Comparison of ENCODE assay signal across 6 cellular contexts in the genomic region with DNA sequence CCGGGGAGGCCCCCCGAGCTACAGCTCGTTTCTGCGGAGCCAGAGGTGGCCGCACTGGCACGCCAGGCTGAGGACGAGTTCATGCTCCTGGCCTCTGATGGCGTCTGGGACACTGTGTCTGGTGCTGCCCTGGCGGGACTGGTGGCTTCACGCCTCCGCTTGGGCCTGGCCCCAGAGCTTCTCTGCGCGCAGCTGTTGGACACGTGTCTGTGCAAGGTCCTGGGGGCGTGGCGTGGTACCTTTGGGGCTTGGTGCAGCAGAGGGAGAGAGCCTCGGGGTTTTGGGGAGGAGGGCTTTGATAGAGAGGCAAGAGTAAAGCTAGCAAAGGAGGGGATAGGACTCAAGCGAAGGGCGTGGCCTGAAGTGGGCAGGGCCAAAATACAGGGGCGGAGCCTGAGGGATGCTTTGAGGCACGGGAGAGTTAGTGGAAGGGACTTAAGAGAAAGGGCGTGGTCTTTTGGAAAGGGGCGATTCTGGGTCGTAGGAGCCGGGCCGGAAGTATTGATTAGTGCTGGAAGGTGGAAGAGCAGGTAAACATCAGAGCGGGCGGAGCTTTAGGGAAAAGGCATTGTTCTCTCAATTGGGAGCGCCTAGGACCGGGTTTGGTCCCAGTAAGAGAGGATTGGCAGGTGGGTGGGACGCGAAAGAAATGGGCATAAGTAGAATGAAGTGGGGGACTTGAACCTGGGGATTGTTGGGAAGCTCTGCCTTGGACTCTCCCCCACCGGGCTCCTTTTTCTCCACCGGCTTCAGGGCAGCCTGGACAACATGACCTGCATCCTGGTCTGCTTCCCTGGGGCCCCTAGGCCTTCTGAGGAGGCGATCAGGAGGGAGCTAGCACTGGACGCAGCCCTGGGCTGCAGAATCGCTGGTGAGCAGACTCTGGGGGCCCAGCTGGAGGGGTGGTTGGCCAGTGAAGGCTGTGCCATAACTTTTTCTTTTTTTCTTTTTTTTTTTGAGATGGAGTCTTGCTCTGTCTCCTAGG. TPM values are rescaled to one million over a fixed set of nuclear protein-coding genes. Genes with fewer than 3 reads are reported as not detected.
DNase-seq lines count a peak whose midpoint lies in the region; ATAC-seq, FAIRE-seq and TF ChIP-seq lines count a peak whose summit lies in the region.

No MANE protein-coding gene starts in this region.

- TF ChIP-seq CTCF in SK-N-SH (IDR thresholded peaks at IDR 0.05) (no peak), endodermal cell (conservative IDR thresholded peaks at IDR 0.05) (no peak)

- H3K4me3 ChIP-seq in SK-N-SH (ENCODE audit: low read depth in 2 of 2, low read length in 1 of 2) (no peak overlapping the region), endodermal cell (ENCODE audit: low read length) (peak overlapping the region; percentile 17)

- ATAC-seq in HG02623 (IDR thresholded peaks at IDR 0.05; ENCODE audit: unreplicated experiment): no peak

- 46% methylated on average over 33 of the region's 37 CpGs for WGBS in SK-N-SH (ENCODE audit: low lambda C conversion rate)
- 16 to 23% methylated on average over 23 to 37 of the region's 37 CpGs for WGBS in endodermal cell (ENCODE audit: insufficient coverage in 1 of 2, insufficient read length in 1 of 2), 2 experiments

- no peak overlapping the region for H3K4me2 ChIP-seq in SK-N-SH

- H3K9me3 Mint-ChIP-seq in endodermal cell: no peaks in the 10 kb centered on the region

- H3F3A ChIP-seq in SK-N-SH (replicated peaks; ENCODE audit: insufficient read depth): peaks cover 5% of the 10 kb centered on the region

- no peak for TF ChIP-seq POLR2A in GM12891 (IDR thresholded peaks at IDR 0.05; ENCODE audit: low read depth, low read length)

- H4K20me1 ChIP-seq in SK-N-SH (ENCODE audit: insufficient read depth): peaks cover 13% of the 10 kb centered on the region; the same call in 1 of the 2 replicates

- H3K36me3 Mint-ChIP-seq in endodermal cell (ENCODE audit: low read depth): peaks cover 3% of the 10 kb centered on the region

- peak overlapping the region; percentile 32 for H3K4me3 Mint-ChIP-seq in endodermal cell

- H3K27ac Mint-ChIP-seq in endodermal cell: no peak overlapping the region

- H3K4me1 ChIP-seq in SK-N-SH (ENCODE audit: control insufficient read depth in 1 of 2, insufficient read depth in 2 of 2, low read depth in 1 of 2, low read length in 1 of 2) (peaks cover 3 to 16% of the 10 kb centered on the region in 2 experiments; a peak in 2 of 4 replicates), endodermal cell (ENCODE audit: control insufficient read depth, insufficient read depth, low read length) (no peaks in the 10 kb centered on the region)

- H3K79me2 ChIP-seq in SK-N-SH (ENCODE audit: insufficient read depth): no peaks in the 10 kb centered on the region

- no peaks in the 10 kb centered on the region for H3K9me3 ChIP-seq in SK-N-SH
- no peaks in the 10 kb centered on the region for H3K9me3 ChIP-seq in endodermal cell (ENCODE audit: control insufficient read depth, low read length)

- TF ChIP-seq RAD21 in SK-N-SH (IDR thresholded peaks at IDR 0.05; ENCODE audit: low read length): no peak

- CTCF ChIA-PET in SK-N-SH (lab: Yijun Ruan, JAX): interaction anchor here (0.7 to 7.8 kb wide), 6 partner anchors 9 to 1229 kb away, joined by 3 to 97 read pairs (median 8); no protein-coding TSS in a partner anchor

- FAIRE-seq in GM12891 (lab: Jason Lieb, UNC): peak; percentile 72

- H3K27me3 Mint-ChIP-seq in endodermal cell (ENCODE audit: insufficient read depth): peaks cover 58% of the 10 kb centered on the region

- H3K27me3 ChIP-seq in SK-N-SH (ENCODE audit: insufficient read depth): no peaks in the 10 kb centered on the region
- H3K27me3 ChIP-seq in endodermal cell (ENCODE audit: control insufficient read depth, insufficient read depth, low read length, poor library complexity, severe bottlenecking): peaks cover 28% of the 10 kb centered on the region

- POLR2A ChIA-PET in SK-N-SH (lab: Yijun Ruan, JAX): interaction anchor here (1.1 kb wide), 1 partner anchor 14 kb away, joined by 3 read pairs; no protein-coding TSS in a partner anchor

- H3K36me3 ChIP-seq in SK-N-SH (replicated peaks in 1 of 2; ENCODE audit: control insufficient read depth in 1 of 2, insufficient read depth in 2 of 2, low read length in 1 of 2) (no peaks in the 10 kb centered on the region), endodermal cell (ENCODE audit: control insufficient read depth, insufficient read depth, low read length) (no peaks in the 10 kb centered on the region)

- H3K27ac ChIP-seq in SK-N-SH (ENCODE audit: low read depth in 2 of 2, low read length in 1 of 2) (no peak overlapping the region), endodermal cell (ENCODE audit: low read depth, low read length) (no peak overlapping the region)

- H2AFZ ChIP-seq in SK-N-SH (ENCODE audit: low read depth): no peak overlapping the region

- H3K9me2 ChIP-seq in SK-N-SH: no peaks in the 10 kb centered on the region

- DNase-seq in GM12891 (ENCODE audit: insufficient read length, low spot score) (no peak), SK-N-SH (peak; percentile 62), endodermal cell (peak; percentile 98), SKM-1 (lab: John Stamatoyannopoulos, UW; ENCODE audit: unreplicated experiment) (no peak)
- peak; percentile 80 for DNase-seq in stimulated activated CD4-positive, alpha-beta T cell treated with anti-CD3 and anti-CD28 coated beads, Interleukin-1b, Interleukin-23, amount 100 ng/mL, for 48 hours

- H3K9ac ChIP-seq in SK-N-SH: no peak overlapping the region
- H3K9ac ChIP-seq in endodermal cell (ENCODE audit: extremely low read depth, low read length, poor library complexity, severe bottlenecking): no peak overlapping the region

- H3K4me1 Mint-ChIP-seq in endodermal cell: peaks cover 8% of the 10 kb centered on the region

- no peak for TF ChIP-seq EP300 in SK-N-SH (IDR thresholded peaks at IDR 0.05; ENCODE audit: borderline replicate concordance in 1 of 2, low read depth in 1 of 2, low read length in 1 of 2)

TF ChIP-seq in GM12891, 5 proteins besides CTCF, POLR2A, EP300 and RAD21:
- TF ChIP-seq PAX5 (IDR thresholded peaks at IDR 0.05; ENCODE audit: insufficient read depth, low read length, severe bottlenecking): no peak
- no peak for TF ChIP-seq POLR2AphosphoS5 (IDR thresholded peaks at IDR 0.05; ENCODE audit: low read depth, low read length)
- TF ChIP-seq POU2F2 (IDR thresholded peaks at IDR 0.05; ENCODE audit: low read depth, low read length): no peak
- no peak for TF ChIP-seq SPI1 (IDR thresholded peaks at IDR 0.05; ENCODE audit: low read depth, low read length)
- no peak for TF ChIP-seq TAF1 (IDR thresholded peaks at IDR 0.05; ENCODE audit: low read depth, low read length)

TF ChIP-seq in SK-N-SH, 30 proteins besides CTCF, POLR2A, EP300 and RAD21:
- TF ChIP-seq, protein P1, sequence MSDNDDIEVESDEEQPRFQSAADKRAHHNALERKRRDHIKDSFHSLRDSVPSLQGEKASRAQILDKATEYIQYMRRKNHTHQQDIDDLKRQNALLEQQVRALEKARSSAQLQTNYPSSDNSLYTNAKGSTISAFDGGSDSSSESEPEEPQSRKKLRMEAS (IDR thresholded peaks at IDR 0.05; ENCODE audit: low read depth): peak; percentile 81
- TF ChIP-seq NRF1 (IDR thresholded peaks at IDR 0.05; ENCODE audit: low read depth, low read length): no peak
- 0 out of 2 replicates have a peak, but pooled peaks have one; percentile 51 for TF ChIP-seq MXI1 (IDR thresholded peaks at IDR 0.05; ENCODE audit: low read depth, low read length)

RNA-seq across cellular contexts. Expression of gene PPM1N, which starts 1.2 kb away (rescaled TPM):
- polyA plus RNA-seq in GM12891 (2012; ENCODE audit: low read depth, missing spikeins): 1.4 TPM
- 10.3 and 10.9 TPM in 2 replicates for polyA plus RNA-seq in SK-N-SH (2012; rRNA removed)
- polyA plus RNA-seq in SK-N-SH (2012; cell fraction: cytosol; rRNA removed): 6.8 and 8.2 TPM in 2 replicates
- 19.9 and 24.3 TPM in 2 replicates for polyA plus RNA-seq in SK-N-SH (2012; cell fraction: nucleus; rRNA removed)
- 1 to 10 TPM; 3.2 to 3.5 TPM for total RNA-seq in endodermal cell
- polyA plus RNA-seq in endodermal cell (2013, experiment 1 of 2): 2.6 TPM
- polyA plus RNA-seq in endodermal cell (2013, experiment 2 of 2): 1.9 TPM

RNA-seq across cellular contexts. Expression of gene RTN2, which starts 2.6 kb away (rescaled TPM):
- polyA plus RNA-seq in GM12891 (2012; ENCODE audit: low read depth, missing spikeins): 5.6 TPM
- polyA plus RNA-seq in SK-N-SH (2012; rRNA removed): 6.8 and 7.0 TPM in 2 replicates
- 4.3 and 6.8 TPM in 2 replicates for polyA plus RNA-seq in SK-N-SH (2012; cell fraction: cytosol; rRNA removed)
- polyA plus RNA-seq in SK-N-SH (2012; cell fraction: nucleus; rRNA removed): 8.6 and 11.9 TPM in 2 replicates
- total RNA-seq in endodermal cell: 10 to 100 TPM; 15.7 to 18.5 TPM
- 23.8 TPM for polyA plus RNA-seq in endodermal cell (2013, experiment 1 of 2)
- 25.9 TPM for polyA plus RNA-seq in endodermal cell (2013, experiment 2 of 2)

RNA-seq across cellular contexts. Expression of gene VASP, which starts 7.8 kb away (rescaled TPM):
- 65.6 TPM for polyA plus RNA-seq in GM12891 (2012; ENCODE audit: low read depth, missing spikeins)
- 31.6 and 37.8 TPM in 2 replicates for polyA plus RNA-seq in SK-N-SH (2012; rRNA removed)
- polyA plus RNA-seq in SK-N-SH (2012; cell fraction: cytosol; rRNA removed): 26.2 and 30.0 TPM in 2 replicates
- 54.0 and 62.4 TPM in 2 replicates for polyA plus RNA-seq in SK-N-SH (2012; cell fraction: nucleus; rRNA removed)
- 100 to 1,000 TPM; 134 to 144 TPM for total RNA-seq in endodermal cell
- polyA plus RNA-seq in endodermal cell (2013, experiment 1 of 2): 54.2 TPM
- 55.2 TPM for polyA plus RNA-seq in endodermal cell (2013, experiment 2 of 2)

RNA-seq across cellular contexts. Expression of gene FOSB, which starts 31.7 kb away (rescaled TPM):
- 6.5 TPM for polyA plus RNA-seq in GM12891 (2012; ENCODE audit: low read depth, missing spikeins)
- 38.4 and 78.2 TPM in 2 replicates for polyA plus RNA-seq in SK-N-SH (2012; rRNA removed)
- 19.6 and 23.8 TPM in 2 replicates for polyA plus RNA-seq in SK-N-SH (2012; cell fraction: cytosol; rRNA removed)
- 377 and 391 TPM in 2 replicates for polyA plus RNA-seq in SK-N-SH (2012; cell fraction: nucleus; rRNA removed)
- total RNA-seq in endodermal cell: 1 to 10 TPM; 1.6 to 3.0 TPM
- polyA plus RNA-seq in endodermal cell (2013, experiment 1 of 2): 1.6 TPM
- 1.4 TPM for polyA plus RNA-seq in endodermal cell (2013, experiment 2 of 2)

Comparison
In these comparisons a context has a peak if more than half of its experiments do, and no peak if none do; other contexts are left out.
1. DNase-seq: peak in SK-N-SH (single experiment), endodermal cell (single experiment) and stimulated activated CD4-positive, alpha-beta T cell treated with anti-CD3 and anti-CD28 coated beads, Interleukin-1b, Interleukin-23, amount 100 ng/mL, for 48 hours (single experiment); none in GM12891 (single experiment) and SKM-1 (single experiment).